ENCODE assay signal across 13 cellular contexts in genomic region chr11:68041617-68042218, GRCh38. TPM values are rescaled to one million over a fixed set of nuclear protein-coding genes. Genes with fewer than 3 reads are reported as not detected.
DNase-seq lines count a peak whose midpoint lies in the region; ATAC-seq and TF ChIP-seq lines count a peak whose summit lies in the region.
"Had no signal": no experiment of that assay in that cellular context is flagged by ENCODE, and none has a peak within 500 bp of the region (broad histone marks: within the 10 kb centered on the region; RNA-seq: fewer than 3 reads in every experiment).

No MANE protein-coding gene starts in this region.

- H3K9me3 ChIP-seq in tibial artery (no peaks in the 10 kb centered on the region), MG63 (no peaks in the 10 kb centered on the region)
- H3K9me3 ChIP-seq: right atrium auricular region had no signal

- no peak for DNase-seq in activated CD8-positive, alpha-beta memory T cell treated with anti-CD3 and anti-CD28 coated beads, Interleukin-2, amount 10 ng/mL, durations not matched to agents 7 days and 5 days
- DNase-seq in activated CD8-positive, alpha-beta memory T cell treated with anti-CD3 and anti-CD28 coated beads, Interleukin-2, amount 50 U/mL, for 4 hours: no peak
- DNase-seq in immature natural killer cell: no peak
- peak in 1 of 2 donors; percentile 63 for DNase-seq in tibial artery
- no peak for DNase-seq in MG63
- DNase-seq in cerebellar cortex (ENCODE audit: low spot score): no peak
- DNase-seq: effector CD8-positive, alpha-beta T cell; NCI-H2081 treated with DMSO at 0.1 percent for 48 hours; WERI-Rb-1 had no signal

- H3K9me3 Mint-ChIP-seq in activated CD8-positive, alpha-beta memory T cell treated with anti-CD3 and anti-CD28 coated beads, Interleukin-2, amount 10 ng/mL, durations not matched to agents 7 days and 5 days (ENCODE audit: low read depth): no peaks in the 10 kb centered on the region
- H3K9me3 Mint-ChIP-seq in immature natural killer cell: no peaks in the 10 kb centered on the region

- no peaks in the 10 kb centered on the region for H3K27me3 ChIP-seq in tibial artery
- no peaks in the 10 kb centered on the region for H3K27me3 ChIP-seq in MG63
- H3K27me3 ChIP-seq: right atrium auricular region had no signal

- H3K4me3 Mint-ChIP-seq in activated CD8-positive, alpha-beta memory T cell treated with anti-CD3 and anti-CD28 coated beads, Interleukin-2, amount 10 ng/mL, durations not matched to agents 7 days and 5 days: no peak overlapping the region
- H3K4me3 Mint-ChIP-seq in immature natural killer cell: peak overlapping the region; percentile 14 to 69 (median 33)

- H3K27me3 Mint-ChIP-seq in activated CD8-positive, alpha-beta memory T cell treated with anti-CD3 and anti-CD28 coated beads, Interleukin-2, amount 10 ng/mL, durations not matched to agents 7 days and 5 days: no peaks in the 10 kb centered on the region
- H3K27me3 Mint-ChIP-seq in immature natural killer cell (ENCODE audit: low read depth in 3 of 3): peaks cover 0 to 8% (median 3%) of the 10 kb centered on the region in 3 donors

- ATAC-seq in activated CD8-positive, alpha-beta memory T cell treated with anti-CD3 and anti-CD28 coated beads, Interleukin-2, amount 10 ng/mL, durations not matched to agents 7 days and 5 days: no peak
- ATAC-seq in HG02588 (IDR thresholded peaks at IDR 0.05; ENCODE audit: unreplicated experiment): no peak

- CTCF ChIA-PET in activated CD8-positive, alpha-beta memory T cell treated with anti-CD3 and anti-CD28 coated beads, Interleukin-2, amount 10 ng/mL, durations not matched to agents 7 days and 5 days (lab: Charles Lee): interaction anchor here (1.2 kb wide), 1 partner anchor 167 kb away, joined by 3 read pairs; no protein-coding TSS in a partner anchor

- H3K36me3 Mint-ChIP-seq in activated CD8-positive, alpha-beta memory T cell treated with anti-CD3 and anti-CD28 coated beads, Interleukin-2, amount 10 ng/mL, durations not matched to agents 7 days and 5 days: peaks cover 5% of the 10 kb centered on the region
- no peaks in the 10 kb centered on the region for H3K36me3 Mint-ChIP-seq in immature natural killer cell

- H3K4me1 Mint-ChIP-seq in activated CD8-positive, alpha-beta memory T cell treated with anti-CD3 and anti-CD28 coated beads, Interleukin-2, amount 10 ng/mL, durations not matched to agents 7 days and 5 days: peaks cover 25% of the 10 kb centered on the region
- H3K4me1 Mint-ChIP-seq in immature natural killer cell: peaks cover 25 to 34% of the 10 kb centered on the region in 2 donors

- intact Hi-C loops in tibial artery (cut with DNase I; ENCODE audit: low total_unique reads): loop anchor here (5.0 kb wide), 1 partner anchor 34 kb away; no protein-coding TSS in a partner anchor

- H3K36me3 ChIP-seq in tibial artery: peaks cover 8 to 61% (median 43%) of the 10 kb centered on the region in 3 donors
- H3K36me3 ChIP-seq in MG63: 0 out of 2 replicates have a peak, but pooled peaks cover 4% of the 10 kb centered on the region
- H3K36me3 ChIP-seq: WERI-Rb-1 had no signal

- H3K4me3 ChIP-seq in tibial artery: no peak overlapping the region
- no peak overlapping the region for H3K4me3 ChIP-seq in MG63
- H3K4me3 ChIP-seq: lung had no signal

- H3K27ac ChIP-seq in VCaP (peak overlapping the region; percentile 73; the same call in 1 of the 2 replicates), tibial artery (peak overlapping the region; percentile 78 to 94)

- H3K27ac Mint-ChIP-seq in activated CD8-positive, alpha-beta memory T cell treated with anti-CD3 and anti-CD28 coated beads, Interleukin-2, amount 10 ng/mL, durations not matched to agents 7 days and 5 days: peak overlapping the region; percentile 31
- H3K27ac Mint-ChIP-seq in immature natural killer cell: peak overlapping the region; percentile 35 to 87 (median 66)

- peaks cover 0 to 45% (median 39%) of the 10 kb centered on the region in 4 donors for H3K4me1 ChIP-seq in tibial artery

- no peak for TF ChIP-seq CTCF in VCaP (conservative IDR thresholded peaks at IDR 0.05)
- TF ChIP-seq CTCF in tibial artery (IDR thresholded peaks at IDR 0.05): no peak

RNA-seq across cellular contexts. Expression of gene TCIRG1, which starts 2.9 kb away (rescaled TPM):
- total RNA-seq in activated CD8-positive, alpha-beta memory T cell treated with anti-CD3 and anti-CD28 coated beads, Interleukin-2, amount 10 ng/mL, durations not matched to agents 7 days and 5 days: 100 to 1,000 TPM; 235 to 311 TPM
- 100 to 1,000 TPM in 1 of 3 donors, 10 to 100 TPM in 2; 93.0 to 132 (median 93.3) TPM for polyA plus RNA-seq in immature natural killer cell
- total RNA-seq in MG63 (2014; rRNA removed; shearing (Covaris generic); ENCODE audit: low replicate concordance): 26.4 and 36.9 TPM in 2 replicates

RNA-seq across cellular contexts. Expression of gene NDUFS8, which starts 11.2 kb away (rescaled TPM):
- total RNA-seq in activated CD8-positive, alpha-beta memory T cell treated with anti-CD3 and anti-CD28 coated beads, Interleukin-2, amount 10 ng/mL, durations not matched to agents 7 days and 5 days: 100 to 1,000 TPM; 161 TPM
- 100 to 1,000 TPM; 204 to 258 (median 215) TPM for polyA plus RNA-seq in immature natural killer cell
- total RNA-seq in MG63 (2014; rRNA removed; shearing (Covaris generic); ENCODE audit: low replicate concordance): 218 and 256 TPM in 2 replicates

RNA-seq across cellular contexts. Expression of gene ALDH3B1, which starts 31.6 kb away (rescaled TPM):
- not detected for total RNA-seq in activated CD8-positive, alpha-beta memory T cell treated with anti-CD3 and anti-CD28 coated beads, Interleukin-2, amount 10 ng/mL, durations not matched to agents 7 days and 5 days
- 1 to 10 TPM in 2 of 3 donors, not detected in 1; 3.4 to 3.8 TPM for polyA plus RNA-seq in immature natural killer cell
- 7.5 and 14.0 TPM in 2 replicates for total RNA-seq in MG63 (2014; rRNA removed; shearing (Covaris generic); ENCODE audit: low replicate concordance)

RNA-seq across cellular contexts. Expression of gene UNC93B1, which starts 37.8 kb away (rescaled TPM):
- total RNA-seq in activated CD8-positive, alpha-beta memory T cell treated with anti-CD3 and anti-CD28 coated beads, Interleukin-2, amount 10 ng/mL, durations not matched to agents 7 days and 5 days: 10 to 100 TPM; 20.0 to 48.9 TPM
- 10 to 100 TPM; 29.7 to 42.7 (median 38.6) TPM for polyA plus RNA-seq in immature natural killer cell
- 21.0 and 37.7 TPM in 2 replicates for total RNA-seq in MG63 (2014; rRNA removed; shearing (Covaris generic); ENCODE audit: low replicate concordance)
